In genomic region chr10:78805176-78805575, GRCh38 we compare ENCODE assay signal across 1 cellular context.
TF ChIP-seq lines count a peak whose summit lies in the region.

No MANE protein-coding gene starts in this region.

TF ChIP-seq in SK-N-SH, 30 proteins besides CTCF, POLR2A, EP300 and RAD21 (continued from another document):
- TF ChIP-seq IRF3 (IDR thresholded peaks at IDR 0.05; ENCODE audit: low read depth, low read length) (no peak), MEF2A (IDR thresholded peaks at IDR 0.05; ENCODE audit: borderline replicate concordance, low read depth) (no peak), MAX (IDR thresholded peaks at IDR 0.05; ENCODE audit: low read depth) (peak; percentile 91), EZH2phosphoT487 (IDR thresholded peaks at IDR 0.05; ENCODE audit: borderline replicate concordance, low read depth) (no peak), SMC3 (IDR thresholded peaks at IDR 0.05; ENCODE audit: low read depth, low read length) (no peak; the same call in 1 of the 2 replicates), RXRA (IDR thresholded peaks at IDR 0.05; ENCODE audit: borderline replicate concordance, low read depth) (peak; percentile 48; the same call in 1 of the 2 replicates), TEAD4 (IDR thresholded peaks at IDR 0.05; ENCODE audit: borderline replicate concordance, insufficient read depth) (peak; percentile 66), RCOR1 (IDR thresholded peaks at IDR 0.05; ENCODE audit: low read length) (peak; percentile 92), REST (IDR thresholded peaks at IDR 0.05; ENCODE audit: low read depth, low read length) (0 out of 2 replicates have a peak, but pooled peaks have one; percentile 36)
